Comparison of ENCODE assay signal across 8 cellular contexts in genomic region chr3:33440328-33440577, GRCh38. TPM values are rescaled to one million over a fixed set of nuclear protein-coding genes. Genes with fewer than 3 reads are reported as not detected.
A peak's percentile ranks its signal among the peaks of the same experiment; 100 is the strongest.
DNase-seq lines count a peak whose midpoint lies in the region; ATAC-seq, FAIRE-seq and TF ChIP-seq lines count a peak whose summit lies in the region.

UBP1 (minus strand) TSS chr3:33440405; CDS start chr3:33439848, 557 bp downstream.

- TF ChIP-seq RAD21 in SK-N-SH (IDR thresholded peaks at IDR 0.05; ENCODE audit: low read length), result no peak

- H3K9ac ChIP-seq in SK-N-SH (peak within 1 kb of the TSS; percentile 88), mucosa of rectum (ENCODE audit: low read depth in 1 of 2, low read length in 2 of 2) (peak within 1 kb of the TSS; percentile 94 to 98)

- CTCF ChIA-PET in SK-N-SH (lab: Yijun Ruan, JAX), result interaction anchor here (1.4 to 2.6 kb wide), 3 partner anchors 67 to 308 kb away, joined by 3 to 10 read pairs (median 6); no protein-coding TSS in a partner anchor

- H4K20me1 ChIP-seq in SK-N-SH (ENCODE audit: insufficient read depth), result peaks cover 43% of the 10 kb centered on the region

- peak within 1 kb of the TSS; percentile 78 to 97 for H3K4me3 ChIP-seq in SK-N-SH (ENCODE audit: low read depth in 2 of 2, low read length in 1 of 2)
- H3K4me3 ChIP-seq in ectodermal cell (ENCODE audit: insufficient read depth, low read depth, low read length), result peak within 1 kb of the TSS; percentile 98
- peak within 1 kb of the TSS; percentile 94 to 95 for H3K4me3 ChIP-seq in mucosa of rectum (ENCODE audit: low read length in 2 of 2)

- no CpG with 5 or more reads among the region's 36 CpGs for WGBS in SK-N-SH (ENCODE audit: low lambda C conversion rate)
- WGBS in ectodermal cell, 2 experiments, result 0% methylated on average over 36 of the region's 36 CpGs

- peak within 1 kb of the TSS; percentile 99 for H3K27ac ChIP-seq in SK-N-SH (ENCODE audit: low read depth in 2 of 2, low read length in 1 of 2)
- peak within 1 kb of the TSS; percentile 93 for H3K27ac ChIP-seq in ectodermal cell (ENCODE audit: insufficient read depth, low read depth, low read length, poor library complexity, severe bottlenecking)
- H3K27ac ChIP-seq in mucosa of rectum (ENCODE audit: low read depth in 2 of 2, low read length in 2 of 2), result peak within 1 kb of the TSS; percentile 99 to 100

- peak; percentile 13 for FAIRE-seq in urothelium cell line (lab: Jason Lieb, UNC)

- peaks cover 46% of the 10 kb centered on the region for H3K79me2 ChIP-seq in SK-N-SH (ENCODE audit: insufficient read depth)

- DNase-seq in SK-N-SH (peak; percentile 96), urothelium cell line (ENCODE audit: low spot score) (no peak), NCI-H82 (lab: John Stamatoyannopoulos, UW) (no peak)

- peak within 1 kb of the TSS; percentile 95 for H2AFZ ChIP-seq in SK-N-SH (ENCODE audit: low read depth)

- H3K4me1 ChIP-seq in SK-N-SH (ENCODE audit: control insufficient read depth in 1 of 2, insufficient read depth in 2 of 2, low read depth in 1 of 2, low read length in 1 of 2) (peaks cover 16 to 17% of the 10 kb centered on the region in 2 experiments; a peak in 3 of 4 replicates), ectodermal cell (ENCODE audit: control insufficient read depth, insufficient read depth, low read length) (no peaks in the 10 kb centered on the region), mucosa of rectum (ENCODE audit: control insufficient read depth in 2 of 2, insufficient read depth in 2 of 2, low read length in 2 of 2) (peaks cover 24 to 39% of the 10 kb centered on the region in 2 donors)

- no peak for TF ChIP-seq EP300 in SK-N-SH (IDR thresholded peaks at IDR 0.05; ENCODE audit: borderline replicate concordance in 1 of 2, low read depth in 1 of 2, low read length in 1 of 2)

- H3K27me3 ChIP-seq in SK-N-SH (ENCODE audit: insufficient read depth), result no peaks in the 10 kb centered on the region
- no peaks in the 10 kb centered on the region for H3K27me3 ChIP-seq in ectodermal cell (ENCODE audit: control insufficient read depth, insufficient read depth, low read length, poor library complexity, severe bottlenecking)
- no peaks in the 10 kb centered on the region for H3K27me3 ChIP-seq in mucosa of rectum (ENCODE audit: control insufficient read depth in 2 of 2, insufficient read depth in 2 of 2, low read length in 2 of 2)

- TF ChIP-seq POLR2A in GM18505 (IDR thresholded peaks at IDR 0.05; ENCODE audit: borderline replicate concordance, extremely low read depth, insufficient read depth, insufficient read length), result peak; percentile 87

- H3K9me3 ChIP-seq in SK-N-SH (no peaks in the 10 kb centered on the region), ectodermal cell (ENCODE audit: control insufficient read depth, low read length) (no peaks in the 10 kb centered on the region), mucosa of rectum (ENCODE audit: control insufficient read depth in 2 of 2, low read length in 2 of 2) (no peaks in the 10 kb centered on the region)

- peak within 1 kb of the TSS; percentile 85 for H3K4me2 ChIP-seq in SK-N-SH

- TF ChIP-seq CTCF in SK-N-SH (IDR thresholded peaks at IDR 0.05), result no peak

- no peaks in the 10 kb centered on the region for H3K36me3 ChIP-seq in SK-N-SH (replicated peaks in 1 of 2; ENCODE audit: control insufficient read depth in 1 of 2, insufficient read depth in 2 of 2, low read length in 1 of 2)
- no peaks in the 10 kb centered on the region for H3K36me3 ChIP-seq in ectodermal cell (ENCODE audit: control insufficient read depth, insufficient read depth, low read length)
- no peaks in the 10 kb centered on the region for H3K36me3 ChIP-seq in mucosa of rectum (ENCODE audit: control insufficient read depth in 2 of 2, insufficient read depth in 2 of 2, low read length in 2 of 2)

- POLR2A ChIA-PET in SK-N-SH (lab: Yijun Ruan, JAX), result interaction anchor here (0.7 to 1.3 kb wide), 3 partner anchors 31 to 219 kb away, joined by 3 to 4 read pairs (median 3); no protein-coding TSS in a partner anchor

- ATAC-seq in GM18505 (IDR thresholded peaks at IDR 0.05; ENCODE audit: unreplicated experiment) (peak; percentile 80), GM19023 (IDR thresholded peaks at IDR 0.05; ENCODE audit: unreplicated experiment) (no peak), GM18511 (IDR thresholded peaks at IDR 0.05; ENCODE audit: unreplicated experiment) (no peak)

- peaks cover 32% of the 10 kb centered on the region for H3F3A ChIP-seq in SK-N-SH (replicated peaks; ENCODE audit: insufficient read depth)

- H3K9me2 ChIP-seq in SK-N-SH, result no peaks in the 10 kb centered on the region

TF ChIP-seq in SK-N-SH, 30 proteins besides CTCF, POLR2A, EP300 and RAD21 (continues in another document):
- peak; percentile 38 for TF ChIP-seq NRF1 (IDR thresholded peaks at IDR 0.05; ENCODE audit: low read depth, low read length)
- TF ChIP-seq, protein P1, sequence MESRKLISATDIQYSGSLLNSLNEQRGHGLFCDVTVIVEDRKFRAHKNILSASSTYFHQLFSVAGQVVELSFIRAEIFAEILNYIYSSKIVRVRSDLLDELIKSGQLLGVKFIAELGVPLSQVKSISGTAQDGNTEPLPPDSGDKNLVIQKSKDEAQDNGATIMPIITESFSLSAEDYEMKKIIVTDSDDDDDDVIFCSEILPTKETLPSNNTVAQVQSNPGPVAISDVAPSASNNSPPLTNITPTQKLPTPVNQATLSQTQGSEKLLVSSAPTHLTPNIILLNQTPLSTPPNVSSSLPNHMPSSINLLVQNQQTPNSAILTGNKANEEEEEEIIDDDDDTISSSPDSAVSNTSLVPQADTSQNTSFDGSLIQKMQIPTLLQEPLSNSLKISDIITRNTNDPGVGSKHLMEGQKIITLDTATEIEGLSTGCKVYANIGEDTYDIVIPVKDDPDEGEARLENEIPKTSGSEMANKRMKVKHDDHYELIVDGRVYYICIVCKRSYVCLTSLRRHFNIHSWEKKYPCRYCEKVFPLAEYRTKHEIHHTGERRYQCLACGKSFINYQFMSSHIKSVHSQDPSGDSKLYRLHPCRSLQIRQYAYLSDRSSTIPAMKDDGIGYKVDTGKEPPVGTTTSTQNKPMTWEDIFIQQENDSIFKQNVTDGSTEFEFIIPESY (IDR thresholded peaks at IDR 0.05; ENCODE audit: borderline replicate concordance, low read depth), result no peak
- no peak for TF ChIP-seq CHD2 (IDR thresholded peaks at IDR 0.05; ENCODE audit: low read length, partially characterized antibody)
- TF ChIP-seq, protein P2, sequence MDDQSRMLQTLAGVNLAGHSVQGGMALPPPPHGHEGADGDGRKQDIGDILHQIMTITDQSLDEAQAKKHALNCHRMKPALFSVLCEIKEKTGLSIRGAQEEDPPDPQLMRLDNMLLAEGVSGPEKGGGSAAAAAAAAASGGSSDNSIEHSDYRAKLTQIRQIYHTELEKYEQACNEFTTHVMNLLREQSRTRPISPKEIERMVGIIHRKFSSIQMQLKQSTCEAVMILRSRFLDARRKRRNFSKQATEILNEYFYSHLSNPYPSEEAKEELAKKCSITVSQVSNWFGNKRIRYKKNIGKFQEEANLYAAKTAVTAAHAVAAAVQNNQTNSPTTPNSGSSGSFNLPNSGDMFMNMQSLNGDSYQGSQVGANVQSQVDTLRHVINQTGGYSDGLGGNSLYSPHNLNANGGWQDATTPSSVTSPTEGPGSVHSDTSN (IDR thresholded peaks at IDR 0.05), result no peak
- TF ChIP-seq ELF1 (IDR thresholded peaks at IDR 0.05), result no peak
- no peak; the same call in 1 of the 2 replicates for TF ChIP-seq YY1 (IDR thresholded peaks at IDR 0.05; ENCODE audit: low read depth)
- no peak for TF ChIP-seq FOXJ3 (CRISPR knock-in tag; IDR thresholded peaks at IDR 0.05)
- no peak for TF ChIP-seq RXRA (IDR thresholded peaks at IDR 0.05; ENCODE audit: borderline replicate concordance, low read depth)
- TF ChIP-seq TEAD4 (IDR thresholded peaks at IDR 0.05; ENCODE audit: borderline replicate concordance, insufficient read depth), result no peak
- TF ChIP-seq TAF1 (IDR thresholded peaks at IDR 0.05; ENCODE audit: borderline replicate concordance, low read depth, low read length), result peak; percentile 81; the same call in 1 of the 2 replicates
- TF ChIP-seq RFX5 (IDR thresholded peaks at IDR 0.05; ENCODE audit: low read length), result no peak
- TF ChIP-seq FOXM1 (IDR thresholded peaks at IDR 0.05; ENCODE audit: low read depth), result no peak
- no peak for TF ChIP-seq SMC3 (IDR thresholded peaks at IDR 0.05; ENCODE audit: low read depth, low read length)
- TF ChIP-seq MAX (IDR thresholded peaks at IDR 0.05; ENCODE audit: low read depth), result peak; percentile 76
- no peak for TF ChIP-seq MEF2A (IDR thresholded peaks at IDR 0.05; ENCODE audit: borderline replicate concordance, low read depth)

RNA-seq across cellular contexts. Expression of gene UBP1, which starts in this region (rescaled TPM):
- polyA plus RNA-seq in SK-N-SH (2012; rRNA removed), result 45.5 and 64.0 TPM in 2 replicates
- 52.7 and 57.3 TPM in 2 replicates for polyA plus RNA-seq in SK-N-SH (2012; cell fraction: cytosol; rRNA removed)
- 124 and 195 TPM in 2 replicates for polyA plus RNA-seq in SK-N-SH (2012; cell fraction: nucleus; rRNA removed)
- 81.1 TPM for polyA plus RNA-seq in ectodermal cell (2013, experiment 1 of 4)
- 77.1 TPM for polyA plus RNA-seq in ectodermal cell (2013, experiment 2 of 4)
- polyA plus RNA-seq in ectodermal cell (2013, experiment 3 of 4), result 53.8 TPM
- polyA plus RNA-seq in ectodermal cell (2013, experiment 4 of 4), result 65.8 TPM
